1 cellular context compared by ENCODE assay signal in genomic region chrX:49762175-49762704, GRCh38.
TF ChIP-seq lines count a peak whose summit lies in the region.

No MANE protein-coding gene starts in this region.

TF ChIP-seq in HEK293, 187 proteins besides CTCF, POLR2A, EP300 and RAD21 (continued from another document):
- TF ChIP-seq SCRT2 (tag by site-specific recombination; IDR thresholded peaks at IDR 0.05) (peak; percentile 85), ZNF571 (tag by site-specific recombination; IDR thresholded peaks at IDR 0.05) (no peak), ZNF16 (tag by site-specific recombination; IDR thresholded peaks at IDR 0.05; ENCODE audit: low read depth) (no peak), ZNF548 (tag by site-specific recombination; IDR thresholded peaks at IDR 0.05) (no peak), IKZF3 (tag by site-specific recombination; IDR thresholded peaks at IDR 0.05) (no peak), TRIM28 (IDR thresholded peaks at IDR 0.05; ENCODE audit: borderline replicate concordance, low read length) (no peak), ZNF157 (tag by site-specific recombination; IDR thresholded peaks at IDR 0.05) (no peak), ZNF366 (tag by site-specific recombination; conservative IDR thresholded peaks at IDR 0.05) (peak; percentile 26; the same call in 1 of the 2 replicates), ZNF335 (tag by site-specific recombination; conservative IDR thresholded peaks at IDR 0.05) (no peak), ZNF391 (tag by site-specific recombination; IDR thresholded peaks at IDR 0.05; ENCODE audit: borderline replicate concordance, low read depth) (no peak), KLF1 (tag by site-specific recombination; IDR thresholded peaks at IDR 0.05) (no peak), ZFP41 (tag by site-specific recombination; IDR thresholded peaks at IDR 0.05; ENCODE audit: borderline replicate concordance) (no peak), KLF16 (tag by site-specific recombination; IDR thresholded peaks at IDR 0.05) (no peak), ZIC2 (tag by site-specific recombination; IDR thresholded peaks at IDR 0.05) (no peak), ZNF596 (tag by site-specific recombination; IDR thresholded peaks at IDR 0.05) (peak; percentile 77; the same call in 1 of the 2 replicates), ZNF23 (tag by site-specific recombination; IDR thresholded peaks at IDR 0.05; ENCODE audit: borderline replicate concordance) (no peak), SCRT1 (tag by site-specific recombination; IDR thresholded peaks at IDR 0.05; ENCODE audit: borderline replicate concordance) (peak; percentile 75), ZNF416 (tag by site-specific recombination; IDR thresholded peaks at IDR 0.05) (no peak), ZNF639 (tag by site-specific recombination; IDR thresholded peaks at IDR 0.05) (no peak), ZNF148 (tag by site-specific recombination; IDR thresholded peaks at IDR 0.05; ENCODE audit: borderline replicate concordance) (no peak), ZNF544 (tag by site-specific recombination; IDR thresholded peaks at IDR 0.05) (no peak), ZNF837 (tag by site-specific recombination; IDR thresholded peaks at IDR 0.05) (no peak), ZFHX2 (tag by site-specific recombination; conservative IDR thresholded peaks at IDR 0.05) (no peak), ZNF629 (tag by site-specific recombination; IDR thresholded peaks at IDR 0.05) (no peak), KLF8 (tag by site-specific recombination; IDR thresholded peaks at IDR 0.05) (no peak), ZNF560 (tag by site-specific recombination; IDR thresholded peaks at IDR 0.05; ENCODE audit: borderline replicate concordance) (no peak), ZNF175 (tag by site-specific recombination; IDR thresholded peaks at IDR 0.05) (no peak), KLF7 (tag by site-specific recombination; IDR thresholded peaks at IDR 0.05; ENCODE audit: borderline replicate concordance) (no peak), ZFP3 (tag by site-specific recombination; IDR thresholded peaks at IDR 0.05; ENCODE audit: low read depth) (no peak), ZNF785 (tag by site-specific recombination; IDR thresholded peaks at IDR 0.05) (no peak)
